8 cellular contexts compared by ENCODE assay signal in the genomic region with DNA sequence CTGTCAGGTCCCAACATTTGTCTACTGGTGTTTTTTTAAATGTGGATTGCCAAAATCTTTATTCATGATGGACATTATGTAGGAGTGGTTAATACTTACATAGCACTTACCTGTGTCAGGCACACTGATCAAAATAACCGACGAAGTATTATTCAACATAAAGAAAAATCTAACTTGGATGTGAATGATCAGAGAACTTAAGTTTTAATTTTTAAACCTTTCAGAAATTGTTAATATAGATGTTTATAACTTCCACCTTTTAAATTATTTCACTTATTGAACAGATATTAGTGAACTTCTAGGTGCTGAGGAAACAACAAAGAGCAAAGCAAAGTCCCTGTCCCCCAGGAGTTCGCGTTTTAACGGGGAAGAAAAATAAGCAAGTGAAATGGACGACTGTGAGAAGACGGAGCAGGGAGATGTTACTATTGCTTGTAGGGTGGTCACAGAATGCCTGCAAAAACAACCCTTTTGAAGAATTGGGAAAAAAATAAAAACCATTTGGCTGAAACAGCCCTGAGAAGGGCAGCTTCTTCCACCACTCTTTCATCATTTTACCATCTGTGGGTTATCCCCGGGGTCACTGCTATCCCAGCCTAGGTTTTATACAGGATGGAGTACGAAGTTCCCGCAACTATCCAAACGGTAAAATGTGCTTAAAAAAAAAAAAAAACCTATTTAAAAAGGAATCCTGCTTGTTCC. TPM values are rescaled to one million over a fixed set of nuclear protein-coding genes. Genes with fewer than 3 reads are reported as not detected.
DNase-seq lines count a peak whose midpoint lies in the region; ATAC-seq and TF ChIP-seq lines count a peak whose summit lies in the region.

No MANE protein-coding gene starts in this region.

- H3K4me3 Mint-ChIP-seq in naive B cell, result peak overlapping the region; percentile 72 to 93 (median 89)

- H3K27ac ChIP-seq in MM.1S (ENCODE audit: low read length) (no peak overlapping the region), ectodermal cell (ENCODE audit: insufficient read depth, low read depth, low read length, poor library complexity, severe bottlenecking) (no peak overlapping the region)

- H3K9me2 ChIP-seq in MM.1S (replicated peaks; ENCODE audit: insufficient read depth, low read length), result no peaks in the 10 kb centered on the region

- H3K4me3 ChIP-seq in MM.1S (ENCODE audit: low read length), result peak overlapping the region; percentile 71
- peak overlapping the region; percentile 54 for H3K4me3 ChIP-seq in ectodermal cell (ENCODE audit: insufficient read depth, low read depth, low read length)

- WGBS in ectodermal cell, 2 experiments, result 10 to 12% methylated on average over 8 to 9 of the region's 11 CpGs

- H3K4me1 Mint-ChIP-seq in naive B cell, result peaks cover 8 to 21% (median 18%) of the 10 kb centered on the region in 3 donors

- H2AFZ ChIP-seq in MM.1S (ENCODE audit: low read length), result peak overlapping the region; percentile 92

- peaks cover 0 to 5% of the 10 kb centered on the region in 2 donors for H3K36me3 Mint-ChIP-seq in naive B cell

- no peak for TF ChIP-seq CTCF in MM.1S (IDR thresholded peaks at IDR 0.05; ENCODE audit: low read length)

- H3K4me2 ChIP-seq in MM.1S (ENCODE audit: low read depth, low read length), result peak overlapping the region; percentile 89

- no peaks in the 10 kb centered on the region for H3K27me3 Mint-ChIP-seq in naive B cell

- peaks cover 6% of the 10 kb centered on the region; the same call in 1 of the 2 replicates for H3F3A ChIP-seq in MM.1S (ENCODE audit: insufficient read depth, low read length)

- H3K36me3 ChIP-seq in MM.1S (replicated peaks; ENCODE audit: insufficient read depth, low read length), result no peaks in the 10 kb centered on the region
- H3K36me3 ChIP-seq in ectodermal cell (ENCODE audit: control insufficient read depth, insufficient read depth, low read length), result no peaks in the 10 kb centered on the region

- H3K27ac Mint-ChIP-seq in naive B cell, result peak overlapping the region; percentile 40 to 93 (median 81)

- no peaks in the 10 kb centered on the region for H3K79me2 ChIP-seq in MM.1S (ENCODE audit: low read length)

- H3K9ac ChIP-seq in MM.1S (ENCODE audit: low read length), result peak overlapping the region; percentile 58

- peak; percentile 13 for ATAC-seq in GM19452 (IDR thresholded peaks at IDR 0.05; ENCODE audit: unreplicated experiment)
- peak in 1 of 2 donors; percentile 1 for ATAC-seq in naive B cell (ENCODE audit: low read depth in 2 of 2)
- ATAC-seq in GM19397 (IDR thresholded peaks at IDR 0.05; ENCODE audit: unreplicated experiment), result no peak

- H3K9me3 Mint-ChIP-seq in naive B cell, result no peaks in the 10 kb centered on the region

- H3K27me3 ChIP-seq in MM.1S (replicated peaks; ENCODE audit: insufficient read depth, low read length) (peaks cover 16% of the 10 kb centered on the region), ectodermal cell (ENCODE audit: control insufficient read depth, insufficient read depth, low read length, poor library complexity, severe bottlenecking) (peaks cover 23% of the 10 kb centered on the region)

- H3K4me1 ChIP-seq in MM.1S (ENCODE audit: low read length) (peaks cover 2% of the 10 kb centered on the region; the same call in 1 of the 2 replicates), ectodermal cell (ENCODE audit: control insufficient read depth, insufficient read depth, low read length) (peaks cover 6% of the 10 kb centered on the region)

- no peaks in the 10 kb centered on the region for H4K20me1 ChIP-seq in MM.1S (ENCODE audit: insufficient read depth, low read length)

- H3K9me3 ChIP-seq in MM.1S (replicated peaks; ENCODE audit: insufficient read depth, low read length) (no peaks in the 10 kb centered on the region), ectodermal cell (ENCODE audit: control insufficient read depth, low read length) (no peaks in the 10 kb centered on the region)

- DNase-seq in MM.1S (no peak), naive B cell (no peak), SKM-1 treated with dmso at 0.1 percent for 144 hours (lab: John Stamatoyannopoulos, UW; ENCODE audit: unreplicated experiment) (no peak), H4 (ENCODE audit: low spot score) (no peak)
- no peak for DNase-seq in activated CD4-positive, CD25-positive, alpha-beta regulatory T cell treated with anti-CD3 and anti-CD28 coated beads, Interleukin-2, amount 50 U/mL, for 72 hours

RNA-seq across cellular contexts. Expression of a gene that starts 0.9 kb away (rescaled TPM):
- 5.4 TPM for polyA plus RNA-seq in ectodermal cell (2013, experiment 1 of 4)
- 4.8 TPM for polyA plus RNA-seq in ectodermal cell (2013, experiment 2 of 4)
- polyA plus RNA-seq in ectodermal cell (2013, experiment 3 of 4), result 5.9 TPM
- 6.7 TPM for polyA plus RNA-seq in ectodermal cell (2013, experiment 4 of 4)
- polyA plus RNA-seq in naive B cell (ENCODE audit: low read depth in 6 of 6), result 10 to 100 TPM; 12.6 to 26.5 (median 20.0) TPM
- 20.7 and 27.3 TPM in 2 replicates for total RNA-seq in H4 (2014; rRNA removed; shearing (Covaris generic))
